26 cellular contexts compared by ENCODE assay signal in the genomic region with DNA sequence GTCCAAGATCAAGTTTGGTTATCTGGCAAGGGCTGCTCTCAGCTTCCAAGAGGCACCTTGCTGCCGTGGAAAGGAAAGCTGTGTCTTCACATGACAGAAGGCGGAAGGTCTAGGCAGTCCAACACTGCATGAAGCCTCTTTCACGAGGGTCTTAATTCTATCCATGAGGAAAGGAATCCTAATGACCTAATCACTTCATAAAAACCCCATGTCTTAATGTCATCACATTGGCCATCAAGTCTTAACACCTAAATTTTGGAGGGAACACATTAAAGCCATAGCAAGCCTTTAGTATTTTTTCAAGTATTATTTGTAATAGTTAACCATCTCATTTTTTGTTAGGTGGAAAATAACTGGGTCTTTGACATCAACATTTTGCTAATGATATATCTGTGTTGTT.
DNase-seq lines count a peak whose midpoint lies in the region; ATAC-seq, FAIRE-seq and TF ChIP-seq lines count a peak whose summit lies in the region.
"Had no signal": no experiment of that assay in that cellular context is flagged by ENCODE, and none has a peak within 500 bp of the region (broad histone marks: within the 10 kb centered on the region; RNA-seq: fewer than 3 reads in every experiment).

No MANE protein-coding gene starts in this region.

- no peak overlapping the region for H3K4me3 Mint-ChIP-seq in activated CD8-positive, alpha-beta T cell treated with anti-CD3 and anti-CD28 coated beads, Interleukin-2, amount 10 ng/mL, durations not matched to agents 7 days and 5 days
- H3K4me3 Mint-ChIP-seq: CD14-positive monocyte; CD4-positive, CD25-positive, alpha-beta regulatory T cell; CD8-positive, alpha-beta memory T cell had no signal

- no peak for FAIRE-seq in HepG2 (lab: Jason Lieb, UNC)
- peak; percentile 23 for FAIRE-seq in small intestine (lab: Jason Lieb, UNC)
- FAIRE-seq: GM12878, GM12892, GM18507 had no signal

- H3K4me3 ChIP-seq in HepG2 (replicated peaks in 1 of 3; ENCODE audit: insufficient read depth in 1 of 3, low read depth in 2 of 3, low read length in 3 of 3) (no peak overlapping the region), right lobe of liver (no peak overlapping the region), small intestine (ENCODE audit: low read depth in 1 of 2, low read length in 2 of 2) (no peak overlapping the region)
- H3K4me3 ChIP-seq: BLaER1, GM12878 had no signal

- H3K36me3 ChIP-seq in HepG2 (replicated peaks in 1 of 2; ENCODE audit: control insufficient read depth in 1 of 2, insufficient read depth in 2 of 2, low read length in 2 of 2) (no peaks in the 10 kb centered on the region), right lobe of liver (no peaks in the 10 kb centered on the region), small intestine (ENCODE audit: control insufficient read depth in 2 of 2, insufficient read depth in 2 of 2, low read length in 2 of 2) (no peaks in the 10 kb centered on the region)
- H3K36me3 ChIP-seq: BE2C, BLaER1 had no signal

- H3K9me3 ChIP-seq in HepG2 (ENCODE audit: low read length) (peaks cover 15% of the 10 kb centered on the region), right lobe of liver (no peaks in the 10 kb centered on the region), small intestine (ENCODE audit: control insufficient read depth, low read depth) (peaks cover 3% of the 10 kb centered on the region)
- H3K9me3 ChIP-seq: BE2C had no signal

- no peak overlapping the region for H3K27ac Mint-ChIP-seq in activated CD8-positive, alpha-beta T cell treated with anti-CD3 and anti-CD28 coated beads, Interleukin-2, amount 10 ng/mL, durations not matched to agents 7 days and 5 days
- H3K27ac Mint-ChIP-seq: CD14-positive monocyte; CD4-positive, alpha-beta memory T cell; CD8-positive, alpha-beta memory T cell had no signal

- H2AFZ ChIP-seq in HepG2 (ENCODE audit: low read length), result no peak overlapping the region

- TF ChIP-seq RAD21 in HepG2 (CRISPR knock-in tag; IDR thresholded peaks at IDR 0.05), result no peak

- DNase-seq in NCI-H2171 treated with DMSO at 0.1 percent for 48 hours (lab: John Stamatoyannopoulos, UW), result peak; percentile 8
- DNase-seq in NCI-H2171 (lab: John Stamatoyannopoulos, UW), result no peak
- DNase-seq in HepG2 (ENCODE audit: low spot score), result no peak
- DNase-seq in right lobe of liver, result no peak
- DNase-seq in small intestine, result no peak
- no peak for DNase-seq in activated CD8-positive, alpha-beta T cell treated with anti-CD3 and anti-CD28 coated beads, Interleukin-2, amount 10 ng/mL, durations not matched to agents 7 days and 5 days
- DNase-seq: 8988T; ACHN; BE2C; C1 segment of cervical spinal cord; CD4-positive, alpha-beta memory T cell; CD4-positive, CD25-positive, alpha-beta regulatory T cell; CD8-positive, alpha-beta memory T cell; COR-L47; DMS 273 treated with DMSO at 0.1 percent for 48 hours; DMS153; DMS53; DMS79; DND-41; EL; GDM1 had no signal

- H3K27ac ChIP-seq in HepG2 (ENCODE audit: extremely low read length, insufficient read depth, low read length), result no peak overlapping the region
- no peak overlapping the region for H3K27ac ChIP-seq in right lobe of liver
- H3K27ac ChIP-seq in small intestine (ENCODE audit: low read depth in 1 of 2, low read length in 1 of 2), result no peak overlapping the region
- H3K27ac ChIP-seq: BLaER1 had no signal

- no peaks in the 10 kb centered on the region for H3K36me3 Mint-ChIP-seq in activated CD8-positive, alpha-beta T cell treated with anti-CD3 and anti-CD28 coated beads, Interleukin-2, amount 10 ng/mL, durations not matched to agents 7 days and 5 days (ENCODE audit: low read depth)
- H3K36me3 Mint-ChIP-seq: CD14-positive monocyte; CD4-positive, alpha-beta memory T cell; CD4-positive, CD25-positive, alpha-beta regulatory T cell; CD8-positive, alpha-beta memory T cell had no signal

- H3K4me1 Mint-ChIP-seq in activated CD8-positive, alpha-beta T cell treated with anti-CD3 and anti-CD28 coated beads, Interleukin-2, amount 10 ng/mL, durations not matched to agents 7 days and 5 days (ENCODE audit: low read depth), result no peaks in the 10 kb centered on the region
- H3K4me1 Mint-ChIP-seq: CD14-positive monocyte; CD4-positive, alpha-beta memory T cell; CD4-positive, CD25-positive, alpha-beta regulatory T cell; CD8-positive, alpha-beta memory T cell had no signal

- ATAC-seq in HepG2 (no peak), right lobe of liver (no peak)
- no peak for ATAC-seq in activated CD8-positive, alpha-beta T cell treated with anti-CD3 and anti-CD28 coated beads, Interleukin-2, amount 10 ng/mL, durations not matched to agents 7 days and 5 days
- ATAC-seq: GM12878 had no signal

- no peak for TF ChIP-seq CTCF in HepG2 (CRISPR knock-in tag; IDR thresholded peaks at IDR 0.05)
- TF ChIP-seq CTCF in right lobe of liver (IDR thresholded peaks at IDR 0.05), result no peak

- H3K9me3 Mint-ChIP-seq in activated CD8-positive, alpha-beta T cell treated with anti-CD3 and anti-CD28 coated beads, Interleukin-2, amount 10 ng/mL, durations not matched to agents 7 days and 5 days (ENCODE audit: insufficient read depth), result no peaks in the 10 kb centered on the region

- intact Hi-C loops in HepG2 (cut with micrococcal nuclease; ENCODE audit: unreplicated experiment), result no loop called here
- intact Hi-C loops in right lobe of liver (cut with DNase I), result no loop called here

- CTCF ChIA-PET in HepG2 (lab: Yijun Ruan, JAX; ENCODE audit: low intra/inter-chr PET ratio, low total read pairs), result no interaction called here
- CTCF ChIA-PET in activated CD8-positive, alpha-beta T cell treated with anti-CD3 and anti-CD28 coated beads, Interleukin-2, amount 10 ng/mL, durations not matched to agents 7 days and 5 days (lab: Charles Lee), result no interaction called here

- H3K27me3 ChIP-seq in HepG2 (ENCODE audit: control insufficient read depth in 1 of 2, insufficient read depth in 2 of 2, low read length in 2 of 2) (no peaks in the 10 kb centered on the region), right lobe of liver (no peaks in the 10 kb centered on the region), small intestine (ENCODE audit: control insufficient read depth in 2 of 2, insufficient read depth in 2 of 2, low read length in 2 of 2) (no peaks in the 10 kb centered on the region)
- H3K27me3 ChIP-seq: BE2C, BLaER1 had no signal

- whole genome bisulfite sequencing in HepG2 (ENCODE audit: low lambda C conversion rate), result 13% methylated on average over 3 of the region's 3 CpGs
- 51% methylated on average over 3 of the region's 3 CpGs for WGBS in right lobe of liver (ENCODE audit: insufficient coverage, low coverage, low lambda C conversion rate, missing lambda C conversion rate)
- WGBS in small intestine, 3 donors, result 76 to 85% (median 77%) methylated on average over 3 of the region's 3 CpGs

- in situ Hi-C loops in HepG2 (cut with HindIII; ENCODE audit: extremely low pct_ligation_motif_present, low pct_unique_long_range_greater_than_20kb), result no loop called here

- H3K27me3 Mint-ChIP-seq in activated CD8-positive, alpha-beta T cell treated with anti-CD3 and anti-CD28 coated beads, Interleukin-2, amount 10 ng/mL, durations not matched to agents 7 days and 5 days (ENCODE audit: low read depth), result no peaks in the 10 kb centered on the region
- H3K27me3 Mint-ChIP-seq: CD4-positive, alpha-beta memory T cell; CD4-positive, CD25-positive, alpha-beta regulatory T cell; CD8-positive, alpha-beta memory T cell had no signal

- H3K4me2 ChIP-seq in HepG2 (ENCODE audit: low read depth, low read length), result no peak overlapping the region
- H3K4me2 ChIP-seq: BLaER1 had no signal

- H3K4me1 ChIP-seq in HepG2 (ENCODE audit: insufficient read depth, low read length) (no peaks in the 10 kb centered on the region), right lobe of liver (no peaks in the 10 kb centered on the region), small intestine (ENCODE audit: control insufficient read depth in 2 of 2, insufficient read depth in 1 of 2, low read depth in 1 of 2, low read length in 1 of 2) (no peaks in the 10 kb centered on the region)
- H3K4me1 ChIP-seq: BE2C, BLaER1 had no signal

- TF ChIP-seq EP300 in HepG2 (IDR thresholded peaks at IDR 0.05; ENCODE audit: low read depth in 2 of 2, low read length in 2 of 2), result no peak
- TF ChIP-seq EP300 in HepG2 (CRISPR knock-in tag; IDR thresholded peaks at IDR 0.05; ENCODE audit: borderline replicate concordance), result no peak

- TF ChIP-seq POLR2A in HepG2 (IDR thresholded peaks at IDR 0.05; ENCODE audit: insufficient read depth in 1 of 2, low read depth in 2 of 2, low read length in 2 of 2) (no peak), right lobe of liver (IDR thresholded peaks at IDR 0.05) (no peak)

- H4K20me1 ChIP-seq in HepG2 (ENCODE audit: insufficient read depth, low read length), result no peaks in the 10 kb centered on the region
- H4K20me1 ChIP-seq: BLaER1 had no signal

- POLR2A ChIA-PET in HepG2 (lab: Yijun Ruan, JAX), result no interaction called here
- POLR2A ChIA-PET in activated CD8-positive, alpha-beta T cell treated with anti-CD3 and anti-CD28 coated beads, Interleukin-2, amount 10 ng/mL, durations not matched to agents 7 days and 5 days (lab: Charles Lee), result no interaction called here

- no peak overlapping the region for H3K9ac ChIP-seq in HepG2 (ENCODE audit: insufficient read depth, low read depth, low read length)
- H3K9ac ChIP-seq: BLaER1 had no signal

- BruUV-seq in HepG2 (replicated peaks; lab: Mats Ljungman, UMichigan), result no TSS peak

- no peaks in the 10 kb centered on the region for H3K79me2 ChIP-seq in HepG2 (ENCODE audit: insufficient read depth, low read length)

TF ChIP-seq in HepG2, 621 proteins besides CTCF, POLR2A, EP300 and RAD21:
- TF ChIP-seq TRIM24 (CRISPR knock-in tag; IDR thresholded peaks at IDR 0.05) (no peak), CREB1 (IDR thresholded peaks at IDR 0.05) (peak; percentile 78), CREB1 (CRISPR knock-in tag; IDR thresholded peaks at IDR 0.05) (no peak), ATF7 (IDR thresholded peaks at IDR 0.05) (peak; percentile 96), ATF7 (CRISPR knock-in tag; IDR thresholded peaks at IDR 0.05) (no peak)
